In genomic region chr4:128574706-128575105, GRCh38 we compare ENCODE assay signal across 8 cellular contexts.
DNase-seq lines count a peak whose midpoint lies in the region; ATAC-seq, FAIRE-seq and TF ChIP-seq lines count a peak whose summit lies in the region.

No MANE protein-coding gene starts in this region.

- no peaks in the 10 kb centered on the region for H3K27me3 ChIP-seq in CD8-positive, alpha-beta T cell (ENCODE audit: insufficient read depth, low read length)
- H3K27me3 ChIP-seq in PC-3 (ENCODE audit: low read length), result no peaks in the 10 kb centered on the region

- peaks cover 7% of the 10 kb centered on the region for H3K27me3 Mint-ChIP-seq in CD8-positive, alpha-beta T cell (ENCODE audit: low read depth)

- POLR2A ChIA-PET in CD8-positive, alpha-beta T cell (lab: Charles Lee), result no interaction called here
- POLR2A ChIA-PET in PC-3 (lab: Charles Lee; ENCODE audit: unreplicated experiment), result no interaction called here

- no TSS peak for BruUV-seq in PC-3 (replicated peaks; lab: Mats Ljungman, UMichigan)

- H3F3A ChIP-seq in PC-3 (ENCODE audit: low read length, unreplicated experiment), result no peaks in the 10 kb centered on the region

- no peak overlapping the region for H3K4me3 ChIP-seq in CD8-positive, alpha-beta T cell (ENCODE audit: low read depth, low read length)
- H3K4me3 ChIP-seq in PC-3 (ENCODE audit: low read length), result no peak overlapping the region

- no peaks in the 10 kb centered on the region for H3K9me3 ChIP-seq in CD8-positive, alpha-beta T cell (ENCODE audit: low read length)
- H3K9me3 ChIP-seq in PC-3 (ENCODE audit: low read length), result no peaks in the 10 kb centered on the region

- no peaks in the 10 kb centered on the region for H3K4me1 Mint-ChIP-seq in CD8-positive, alpha-beta T cell (ENCODE audit: low read depth)

- CTCF ChIA-PET in CD8-positive, alpha-beta T cell (lab: Charles Lee), result interaction anchor here (1.1 to 1.4 kb wide), 5 partner anchors 9 to 22 kb away, joined by 3 to 6 read pairs (median 4); no protein-coding TSS in a partner anchor
- CTCF ChIA-PET in PC-3 (lab: Charles Lee), result interaction anchor here (0.6 kb wide), 1 partner anchor 147 kb away, joined by 3 read pairs; no protein-coding TSS in a partner anchor

- no peak overlapping the region for H3K4me3 Mint-ChIP-seq in CD8-positive, alpha-beta T cell

- peak; percentile 21 for TF ChIP-seq CTCF in CD8-positive, alpha-beta T cell (IDR thresholded peaks at IDR 0.05)
- peak; percentile 71 for TF ChIP-seq CTCF in PC-3 (conservative IDR thresholded peaks at IDR 0.05; ENCODE audit: low read depth, low read length)

- no peaks in the 10 kb centered on the region for H3K36me3 ChIP-seq in CD8-positive, alpha-beta T cell (ENCODE audit: insufficient read depth, low read length)
- H3K36me3 ChIP-seq in PC-3 (ENCODE audit: low read depth, low read length), result no peaks in the 10 kb centered on the region

- FAIRE-seq in HTR-8/SVneo (lab: Jason Lieb, UNC), result no peak

- no peaks in the 10 kb centered on the region for H3K9me2 ChIP-seq in PC-3 (replicated peaks; ENCODE audit: low read length)

- H4K20me1 ChIP-seq in PC-3 (ENCODE audit: low read length), result no peaks in the 10 kb centered on the region

- no peak overlapping the region for H2AFZ ChIP-seq in PC-3 (ENCODE audit: low read length)

- no peak overlapping the region for H3K9ac ChIP-seq in PC-3 (ENCODE audit: low read length)

- intact Hi-C loops in CD8-positive, alpha-beta T cell (cut with DNase I, micrococcal nuclease), result loop anchor here (1.0 to 10.0 kb wide), 3 partner anchors 235 to 380 kb away; partner anchors contain the start of gene JADE1 (in 1 of the 2)
- intact Hi-C loops in PC-3 (cut with micrococcal nuclease), result loop anchor here (2.0 kb wide), 1 partner anchor 234 kb away; the partner anchor contains the start of gene JADE1
- intact Hi-C loops in Right ventricle myocardium superior (cut with DNase I), result loop anchor here (10.0 kb wide), 1 partner anchor 180 kb away; no protein-coding TSS in a partner anchor

- ATAC-seq in CD8-positive, alpha-beta T cell, result no peak
- ATAC-seq in HG03139 (IDR thresholded peaks at IDR 0.05; ENCODE audit: unreplicated experiment) (peak; percentile 82), PC-3 (no peak), Right ventricle myocardium superior (ENCODE audit: poor library complexity) (peak; percentile 45)

- H3K4me2 ChIP-seq in PC-3 (ENCODE audit: low read length), result no peak overlapping the region

- no peaks in the 10 kb centered on the region for H3K9me3 Mint-ChIP-seq in CD8-positive, alpha-beta T cell

- H3K27ac ChIP-seq in CD8-positive, alpha-beta T cell (ENCODE audit: low read depth, low read length), result no peak overlapping the region
- H3K27ac ChIP-seq in PC-3 (ENCODE audit: low read length), result no peak overlapping the region

- no peak overlapping the region for H3K27ac Mint-ChIP-seq in CD8-positive, alpha-beta T cell

- no peaks in the 10 kb centered on the region for H3K36me3 Mint-ChIP-seq in CD8-positive, alpha-beta T cell

- DNase-seq in CD8-positive, alpha-beta T cell, result peak; percentile 1 to 63 (median 45)
- DNase-seq in GM19238 (ENCODE audit: insufficient read length, low spot score) (peak; percentile 50), PC-3 (peak; percentile 67), Right ventricle myocardium superior (peak; percentile 55), putamen (ENCODE audit: low spot score) (peak; percentile 77), HTR-8/SVneo (ENCODE audit: insufficient read length, low spot score) (no peak)
- peak; percentile 83 for DNase-seq in activated effector memory CD4-positive, alpha-beta T cell treated with anti-CD3 and anti-CD28 coated beads, Interleukin-2, amount 50 U/mL, for 16 hours

- H3K79me2 ChIP-seq in PC-3 (ENCODE audit: low read length), result no peaks in the 10 kb centered on the region

- no peaks in the 10 kb centered on the region for H3K4me1 ChIP-seq in CD8-positive, alpha-beta T cell (ENCODE audit: insufficient read depth, low read length)
- peaks cover 24% of the 10 kb centered on the region for H3K4me1 ChIP-seq in PC-3 (ENCODE audit: insufficient read depth, low read length)

Comparison
In these comparisons a context has a peak if more than half of its experiments do, and no peak if none do; other contexts are left out.
1. ATAC-seq: peak in HG03139 (single experiment) and Right ventricle myocardium superior (single experiment); none in CD8-positive, alpha-beta T cell (single experiment) and PC-3 (single experiment).